Comparison of ENCODE assay signal across 8 cellular contexts in the genomic region with DNA sequence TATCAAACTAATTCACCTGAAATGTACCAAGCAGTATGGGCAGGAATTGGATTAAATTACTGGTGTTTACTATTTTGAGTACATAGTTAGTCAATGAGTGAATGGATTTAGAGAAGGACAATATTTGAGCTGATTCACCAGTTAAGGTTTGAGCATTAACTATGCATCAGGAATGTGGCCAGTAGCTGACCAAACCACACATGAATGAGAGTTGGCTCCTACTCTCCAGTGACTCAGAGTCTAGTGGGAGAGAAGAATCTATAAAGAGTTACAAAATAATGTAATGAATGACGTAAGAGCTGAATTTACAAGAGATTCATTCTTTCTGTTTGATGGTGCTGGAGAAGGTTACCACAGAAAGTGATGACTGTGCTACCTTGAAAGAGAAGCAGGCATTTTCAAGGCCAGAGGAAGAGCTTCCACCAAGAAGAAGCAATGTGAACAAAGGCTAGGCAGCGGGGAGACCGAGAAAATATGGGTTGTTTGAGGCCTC. TPM values are rescaled to one million over a fixed set of nuclear protein-coding genes. Genes with fewer than 3 reads are reported as not detected.
DNase-seq lines count a peak whose midpoint lies in the region; ATAC-seq and TF ChIP-seq lines count a peak whose summit lies in the region.

No MANE protein-coding gene starts in this region.

- no peaks in the 10 kb centered on the region for H3K9me3 Mint-ChIP-seq in glutamatergic neuron (ENCODE audit: unreplicated experiment)

- no peak for TF ChIP-seq POLR2A in gastrocnemius medialis (IDR thresholded peaks at IDR 0.05)

- H2AFZ ChIP-seq in PC-9 = no peak overlapping the region

- peaks cover 54% of the 10 kb centered on the region for H3K36me3 ChIP-seq in PC-9 (ENCODE audit: low read depth)
- no peaks in the 10 kb centered on the region for H3K36me3 ChIP-seq in gastrocnemius medialis

- no peak overlapping the region for H3K4me3 Mint-ChIP-seq in glutamatergic neuron (ENCODE audit: unreplicated experiment)

- no TSS peak for BruUV-seq in PC-9 (replicated peaks; lab: Mats Ljungman, UMichigan)

- peak; percentile 81 to 87 for ATAC-seq in gastrocnemius medialis
- no peak for ATAC-seq in GM21360 (IDR thresholded peaks at IDR 0.05; ENCODE audit: unreplicated experiment)

- H3K27ac Mint-ChIP-seq in glutamatergic neuron (ENCODE audit: unreplicated experiment) = no peak overlapping the region

- H3K27me3 Mint-ChIP-seq in glutamatergic neuron (ENCODE audit: unreplicated experiment) = peaks cover 3% of the 10 kb centered on the region

- TF ChIP-seq CTCF in PC-9 (conservative IDR thresholded peaks at IDR 0.05) = no peak
- TF ChIP-seq CTCF in gastrocnemius medialis (IDR thresholded peaks at IDR 0.05 in 4 of 5, conservative IDR thresholded peaks at IDR 0.05 in 1 of 5) = no peak
- no peak for TF ChIP-seq CTCF in glutamatergic neuron (IDR thresholded peaks at IDR 0.05; ENCODE audit: partially characterized antibody, unreplicated experiment)

- H3K9me3 ChIP-seq in PC-9 (ENCODE audit: insufficient read depth, low read depth) = no peaks in the 10 kb centered on the region
- H3K9me3 ChIP-seq in gastrocnemius medialis = no peaks in the 10 kb centered on the region

- H4K20me1 ChIP-seq in PC-9 (ENCODE audit: insufficient read depth) = no peaks in the 10 kb centered on the region

- H3K4me3 ChIP-seq in PC-9 = peak overlapping the region; percentile 5; the same call in 1 of the 2 replicates
- H3K4me3 ChIP-seq in gastrocnemius medialis = no peak overlapping the region

- H3K27me3 ChIP-seq in PC-9 (ENCODE audit: insufficient read depth, low read depth) (no peaks in the 10 kb centered on the region), gastrocnemius medialis (no peaks in the 10 kb centered on the region)

- DNase-seq in HCEC 1CT = peak; percentile 100
- peak; percentile 65 to 100 for DNase-seq in PC-9
- peak; percentile 94 for DNase-seq in fibroblast of gingiva (ENCODE audit: low read depth)
- DNase-seq in gastrocnemius medialis = no peak
- no peak for DNase-seq in caudate nucleus (lab: John Stamatoyannopoulos, UW)
- DNase-seq in glutamatergic neuron = no peak
- no peak for DNase-seq in posterior cingulate gyrus

- H3K4me2 ChIP-seq in PC-9 = peak overlapping the region; percentile 61

- in situ Hi-C loops in gastrocnemius medialis (cut with MboI; ENCODE audit: low sequenced_read_pairs in 4 of 4) = no loop called here

- H3K4me1 ChIP-seq in PC-9 (replicated peaks; ENCODE audit: insufficient read depth) = peaks cover 67% of the 10 kb centered on the region
- H3K4me1 ChIP-seq in gastrocnemius medialis = peaks cover 15 to 38% of the 10 kb centered on the region in 2 donors

- no peaks in the 10 kb centered on the region for H3K9me2 ChIP-seq in PC-9 (ENCODE audit: insufficient read depth)

- CTCF ChIA-PET in PC-9 (lab: Charles Lee) = interaction anchor here (1.2 to 1.4 kb wide), 2 partner anchors 18 to 43 kb away, joined by 5 to 7 read pairs; a partner anchor contains a TSS

- H3K27ac ChIP-seq in PC-9 = peak overlapping the region; percentile 85
- H3K27ac ChIP-seq in gastrocnemius medialis = peak overlapping the region; percentile 34 to 66 (median 44)
- H3K27ac ChIP-seq in caudate nucleus (ENCODE audit: low read depth, low read length) = no peak overlapping the region

- intact Hi-C loops in PC-9 (cut with micrococcal nuclease; ENCODE audit: unreplicated experiment) (loop anchor here (1.0 to 5.0 kb wide), 2 partner anchors 29 to 600 kb away; no protein-coding TSS in a partner anchor), gastrocnemius medialis (cut with DNase I; ENCODE audit: low total_unique reads) (loop anchor here (5.0 kb wide), 1 partner anchor 35 kb away; no protein-coding TSS in a partner anchor), posterior cingulate gyrus (cut with DNase I) (no loop called here)

- peaks cover 43% of the 10 kb centered on the region for H3F3A ChIP-seq in PC-9 (ENCODE audit: insufficient read depth, low read depth)

- peaks cover 64% of the 10 kb centered on the region for H3K79me2 ChIP-seq in PC-9 (ENCODE audit: low read depth)

- POLR2A ChIA-PET in PC-9 (lab: Charles Lee; ENCODE audit: unreplicated experiment) = interaction anchor here (0.6 to 0.8 kb wide), 5 partner anchors 12 to 1029 kb away, joined by 3 to 12 read pairs (median 5); no protein-coding TSS in a partner anchor

- H3K36me3 Mint-ChIP-seq in glutamatergic neuron (ENCODE audit: unreplicated experiment) = no peaks in the 10 kb centered on the region

- H3K4me1 Mint-ChIP-seq in glutamatergic neuron (ENCODE audit: low read depth, unreplicated experiment) = no peaks in the 10 kb centered on the region

RNA-seq across cellular contexts. Expression of a gene that starts 6.6 kb away (rescaled TPM):
- 42.8 and 59.1 TPM in 2 replicates for total RNA-seq in PC-9 (2021)
- total RNA-seq in gastrocnemius medialis = 10 to 100 TPM in 1 of 4 donors, 1 to 10 TPM in 2, under 1 TPM in 1; 0.58 to 11.7 (median 6.8) TPM
- not detected for total RNA-seq in glutamatergic neuron (ENCODE audit: unreplicated experiment)

RNA-seq across cellular contexts. Expression of a gene that starts 9.9 kb away (rescaled TPM):
- total RNA-seq in PC-9 (2021) (not detected in 2 replicates), gastrocnemius medialis (1 to 10 TPM in 1 of 4 donors, under 1 TPM in 2, not detected in 1; 0.62 to 2.1 (median 0.68) TPM), glutamatergic neuron (ENCODE audit: unreplicated experiment) (not detected)

RNA-seq across cellular contexts. Expression of a gene that starts 18.0 kb away (rescaled TPM):
- total RNA-seq in PC-9 (2021) = 3.0 and 3.3 TPM in 2 replicates
- total RNA-seq in gastrocnemius medialis = 1 to 10 TPM; 2.9 to 5.8 (median 4.2) TPM
- total RNA-seq in glutamatergic neuron (ENCODE audit: unreplicated experiment) = 2.6 TPM

Comparison
In these comparisons a context has a peak if more than half of its experiments do, and no peak if none do; other contexts are left out.
1. DNase-seq: peak in HCEC 1CT (single experiment), PC-9 (2 of 2) and fibroblast of gingiva (single experiment); none in gastrocnemius medialis (0 of 2), caudate nucleus (0 of 61), glutamatergic neuron (single experiment) and posterior cingulate gyrus (0 of 10).